22 cellular contexts compared by ENCODE assay signal in genomic region chr1:77664923-77665516, GRCh38. TPM values are rescaled to one million over a fixed set of nuclear protein-coding genes. Genes with fewer than 3 reads are reported as not detected.
DNase-seq lines count a peak whose midpoint lies in the region; ATAC-seq and TF ChIP-seq lines count a peak whose summit lies in the region.
"Had no signal": no experiment of that assay in that cellular context is flagged by ENCODE, and none has a peak within 500 bp of the region (broad histone marks: within the 10 kb centered on the region; RNA-seq: fewer than 3 reads in every experiment).

No MANE protein-coding gene starts in this region.

- H3K9me3 ChIP-seq in HEK293 (ENCODE audit: control insufficient read depth, insufficient read depth, low read depth, low read length) (no peaks in the 10 kb centered on the region), fibroblast of lung (ENCODE audit: control insufficient read depth, insufficient read depth, low read depth, low read length) (no peaks in the 10 kb centered on the region), aorta (ENCODE audit: control insufficient read depth, low read length) (no peaks in the 10 kb centered on the region)
- H3K9me3 ChIP-seq: heart left ventricle had no signal

- H3K4me1 ChIP-seq in HEK293 (ENCODE audit: control insufficient read depth, insufficient read depth, low read length) (peaks cover 3% of the 10 kb centered on the region; the same call in 1 of the 2 replicates), fibroblast of lung (ENCODE audit: control insufficient read depth, extremely low read depth, insufficient read depth, low read length) (peaks cover 2% of the 10 kb centered on the region), aorta (ENCODE audit: control insufficient read depth in 1 of 2, insufficient read depth in 2 of 2, low read length in 2 of 2) (peaks cover 0 to 1% of the 10 kb centered on the region in 2 donors)
- H3K4me1 ChIP-seq: BLaER1 had no signal

- no peak overlapping the region for H3K9ac ChIP-seq in fibroblast of lung (ENCODE audit: insufficient read depth, low read length)
- H3K9ac ChIP-seq: BLaER1 had no signal

- peaks cover 94% of the 10 kb centered on the region for H3K79me2 ChIP-seq in fibroblast of lung (ENCODE audit: control insufficient read depth, insufficient read depth, low read length)

- H3K27me3 ChIP-seq in fibroblast of lung (ENCODE audit: control insufficient read depth, insufficient read depth, low read length) (no peaks in the 10 kb centered on the region), aorta (ENCODE audit: control insufficient read depth in 1 of 2, insufficient read depth in 2 of 2, low read length in 1 of 2) (no peaks in the 10 kb centered on the region)
- H3K27me3 ChIP-seq: BLaER1, heart left ventricle had no signal

- WGBS in aorta, 2 donors = 83 to 88% methylated on average over 3 of the region's 3 CpGs

- ATAC-seq in Right ventricle myocardium inferior (peak; percentile 26), aorta (ENCODE audit: low FRiP score) (no peak), GM18909 (IDR thresholded peaks at IDR 0.05; ENCODE audit: poor library complexity, unreplicated experiment) (no peak)
- ATAC-seq: activated CD4-positive, CD25-positive, alpha-beta regulatory T cell treated with anti-CD3 and anti-CD28 coated beads, Interleukin-2, amount 50 U/mL, for 24 hours; effector memory CD8-positive, alpha-beta T cell had no signal

- H3K36me3 ChIP-seq in HEK293 (ENCODE audit: control insufficient read depth in 2 of 2, insufficient read depth in 1 of 2, low read length in 2 of 2) (no peaks in the 10 kb centered on the region), fibroblast of lung (ENCODE audit: control insufficient read depth, insufficient read depth, low read length) (no peaks in the 10 kb centered on the region), aorta (ENCODE audit: control insufficient read depth in 1 of 2, insufficient read depth in 2 of 2, low read length in 1 of 2) (no peaks in the 10 kb centered on the region)
- H3K36me3 ChIP-seq: heart left ventricle had no signal

- H3K27ac ChIP-seq in HEK293 (ENCODE audit: extremely low read depth, low read depth, low read length) (no peak overlapping the region), fibroblast of lung (ENCODE audit: insufficient read depth, low read length) (no peak overlapping the region), aorta (ENCODE audit: low read depth in 1 of 2, low read length in 2 of 2) (no peak overlapping the region)
- H3K27ac ChIP-seq: BLaER1, heart left ventricle had no signal

- H4K20me1 ChIP-seq in fibroblast of lung (ENCODE audit: control insufficient read depth, extremely low read depth, insufficient read depth, low read length) = no peaks in the 10 kb centered on the region

- H3K4me3 ChIP-seq in HEK293 (ENCODE audit: low read depth, low read length) (no peak overlapping the region), fibroblast of lung (replicated peaks in 1 of 4; ENCODE audit: control extremely low read depth in 1 of 4, insufficient read depth in 1 of 4, low read depth in 3 of 4, low read length in 4 of 4) (no peak overlapping the region), aorta (ENCODE audit: low read length in 2 of 2) (no peak overlapping the region)
- H3K4me3 ChIP-seq: BLaER1, heart left ventricle, smooth muscle cell had no signal

- POLR2A ChIA-PET in HEK293 (lab: Yijun Ruan, JAX) = no interaction called here

- TF ChIP-seq CTCF in HEK293 (tag by site-specific recombination; IDR thresholded peaks at IDR 0.05) = no peak
- no peak for TF ChIP-seq CTCF in fibroblast of lung (conservative IDR thresholded peaks at IDR 0.05 in 1 of 2, IDR thresholded peaks at IDR 0.05 in 1 of 2; ENCODE audit: low read depth in 1 of 2, low read length in 2 of 2)

- DNase-seq in Right ventricle myocardium inferior (ENCODE audit: missing footprints) = no peak
- DNase-seq in cardiac septum (ENCODE audit: low spot score) = no peak
- DNase-seq in fibroblast of lung (ENCODE audit: low read depth in 2 of 2) = peak in 1 of 2 donors; percentile 19
- DNase-seq in renal cortical epithelial cell (ENCODE audit: low read depth) = peak; percentile 37
- DNase-seq in aorta = no peak
- no peak for DNase-seq in NCI-H1436 treated with DMSO at 0.1 percent for 48 hours (lab: John Stamatoyannopoulos, UW)
- DNase-seq: activated CD4-positive, alpha-beta memory T cell treated with anti-CD3 and anti-CD28 coated beads, Interleukin-2, amount 10 ng/mL, durations not matched to agents 7 days and 5 days; activated effector memory CD4-positive, alpha-beta T cell treated with Interleukin-2 at 50 U/mL for 16 hours; effector memory CD8-positive, alpha-beta T cell; HCEC 1CT; heart left ventricle; Kasumi-1; NCI-H1417 treated with DMSO at 0.1 percent for 48 hours; NCI-H2081; NCI-H345; NCI-H774; stimulated activated naive CD4-positive, alpha-beta T cell had no signal

- H2AFZ ChIP-seq in fibroblast of lung (ENCODE audit: low read length) = no peak overlapping the region

- H3K4me2 ChIP-seq in fibroblast of lung (ENCODE audit: extremely low read depth, insufficient read depth, low read length) = peak overlapping the region; percentile 62
- H3K4me2 ChIP-seq: BLaER1, smooth muscle cell had no signal

- intact Hi-C loops in Right ventricle myocardium inferior (cut with DNase I) = no loop called here
- intact Hi-C loops in cardiac septum (cut with DNase I) = no loop called here
- intact Hi-C loops in aorta (cut with DNase I) = no loop called here

- CTCF ChIA-PET in HEK293 (lab: Yijun Ruan, JAX) = interaction anchor here (0.9 kb wide), 1 partner anchor 18 kb away, joined by 3 read pairs; no protein-coding TSS in a partner anchor

TF ChIP-seq in HEK293, 187 proteins besides CTCF, POLR2A, EP300 and RAD21 (continues in another document):
- TF ChIP-seq PRDM6 (tag by site-specific recombination; IDR thresholded peaks at IDR 0.05) = peak; percentile 74
- TF ChIP-seq ZNF394 (tag by site-specific recombination; IDR thresholded peaks at IDR 0.05; ENCODE audit: borderline replicate concordance) = no peak
- TF ChIP-seq ZBTB49 (tag by site-specific recombination; IDR thresholded peaks at IDR 0.05; ENCODE audit: low read depth) = no peak
- no peak for TF ChIP-seq ZNF280C (tag by site-specific recombination; IDR thresholded peaks at IDR 0.05)

RNA-seq across cellular contexts. Expression of gene ZZZ3, which starts 17.4 kb away (rescaled TPM):
- total RNA-seq in Right ventricle myocardium inferior (30.2 TPM), cardiac septum (35.1 TPM), fibroblast of lung (79.1 and 111 TPM in 2 replicates), renal cortical epithelial cell (88.9 and 118 TPM in 2 replicates), aorta (10 to 100 TPM; 40.7 to 56.6 TPM)
- polyA plus RNA-seq in fibroblast of lung (28.0 and 38.6 TPM in 2 replicates), aorta (10 to 100 TPM; 14.6 to 19.8 TPM)
- polyA plus RNA-seq in fibroblast of lung (2012) = 21.1 and 26.7 TPM in 2 replicates
- polyA minus RNA-seq in fibroblast of lung (ENCODE audit: low replicate concordance) = 3.4 and 8.3 TPM in 2 replicates
